8 cellular contexts compared by ENCODE assay signal in genomic region chr16:88633684-88634140, GRCh38. TPM values are rescaled to one million over a fixed set of nuclear protein-coding genes. Genes with fewer than 3 reads are reported as not detected.
A peak's percentile ranks its signal among the peaks of the same experiment; 100 is the strongest.
DNase-seq lines count a peak whose midpoint lies in the region; ATAC-seq and TF ChIP-seq lines count a peak whose summit lies in the region.

No MANE protein-coding gene starts in this region.

- H3K4me1 ChIP-seq in endodermal cell (ENCODE audit: control insufficient read depth, insufficient read depth, low read length) (no peaks in the 10 kb centered on the region), neural progenitor cell (peaks cover 4% of the 10 kb centered on the region)

- WGBS in endodermal cell (ENCODE audit: insufficient coverage in 1 of 2, insufficient read length in 1 of 2), 2 experiments: 55 to 64% methylated on average over 12 to 23 of the region's 23 CpGs

- no peaks in the 10 kb centered on the region for H3K9me3 ChIP-seq in endodermal cell (ENCODE audit: control insufficient read depth, low read length)
- no peaks in the 10 kb centered on the region for H3K9me3 ChIP-seq in neural progenitor cell (ENCODE audit: low read depth)

- H3K4me2 ChIP-seq in neural progenitor cell: peak overlapping the region; percentile 95

- peak; percentile 40 to 48 for DNase-seq in AML-193 (lab: John Stamatoyannopoulos, UW)
- DNase-seq in activated CD4-positive, alpha-beta T cell treated with anti-CD3 and anti-CD28 coated beads for 48 hours: peak; percentile 54
- DNase-seq in endodermal cell: peak; percentile 90
- DNase-seq in neural progenitor cell (ENCODE audit: low spot score): peak; percentile 69
- DNase-seq in COR-L47 (lab: John Stamatoyannopoulos, UW): no peak
- DNase-seq in SIG-M5 treated with dmso at 0.1 percent for 504 hours (lab: John Stamatoyannopoulos, UW; ENCODE audit: unreplicated experiment): no peak

- H3K27ac Mint-ChIP-seq in endodermal cell (no peak overlapping the region), neural progenitor cell (no peak overlapping the region)

- peaks cover 29% of the 10 kb centered on the region for H3F3A ChIP-seq in neural progenitor cell (ENCODE audit: low read depth)

- H3K4me3 ChIP-seq in endodermal cell (ENCODE audit: low read length) (no peak overlapping the region), neural progenitor cell (peak overlapping the region; percentile 62)

- no peaks in the 10 kb centered on the region for H3K79me2 ChIP-seq in neural progenitor cell (ENCODE audit: low read depth)

- no peak overlapping the region for H2AFZ ChIP-seq in neural progenitor cell (replicated peaks)

- H4K20me1 ChIP-seq in neural progenitor cell (ENCODE audit: low read depth): peaks cover 30% of the 10 kb centered on the region

- ATAC-seq in GM18907 (IDR thresholded peaks at IDR 0.05; ENCODE audit: unreplicated experiment): peak; percentile 32
- ATAC-seq in HG03342 (IDR thresholded peaks at IDR 0.05; ENCODE audit: unreplicated experiment): peak; percentile 14

- no peak overlapping the region for H3K9ac ChIP-seq in endodermal cell (ENCODE audit: extremely low read depth, low read length, poor library complexity, severe bottlenecking)
- no peak overlapping the region for H3K9ac ChIP-seq in neural progenitor cell

- H3K36me3 Mint-ChIP-seq in endodermal cell (ENCODE audit: low read depth): peaks cover 21% of the 10 kb centered on the region
- H3K36me3 Mint-ChIP-seq in neural progenitor cell: peaks cover 4% of the 10 kb centered on the region

- TF ChIP-seq CTCF in endodermal cell (conservative IDR thresholded peaks at IDR 0.05): peak; percentile 74
- peak; percentile 52 for TF ChIP-seq CTCF in neural progenitor cell (IDR thresholded peaks at IDR 0.05)

- H3K4me1 Mint-ChIP-seq in endodermal cell (no peaks in the 10 kb centered on the region), neural progenitor cell (peaks cover 4% of the 10 kb centered on the region)

- H3K4me3 Mint-ChIP-seq in endodermal cell (peak overlapping the region; percentile 50), neural progenitor cell (no peak overlapping the region)

- H3K27me3 Mint-ChIP-seq in endodermal cell (ENCODE audit: insufficient read depth) (peaks cover 20% of the 10 kb centered on the region), neural progenitor cell (ENCODE audit: insufficient read depth, low read depth) (peaks cover 9% of the 10 kb centered on the region)

- H3K27ac ChIP-seq in endodermal cell (ENCODE audit: low read depth, low read length) (no peak overlapping the region), neural progenitor cell (no peak overlapping the region)

- H3K27me3 ChIP-seq in endodermal cell (ENCODE audit: control insufficient read depth, insufficient read depth, low read length, poor library complexity, severe bottlenecking): peaks cover 14% of the 10 kb centered on the region
- H3K27me3 ChIP-seq in neural progenitor cell: peaks cover 46% of the 10 kb centered on the region

- H3K36me3 ChIP-seq in endodermal cell (ENCODE audit: control insufficient read depth, insufficient read depth, low read length): peaks cover 17% of the 10 kb centered on the region
- no peaks in the 10 kb centered on the region for H3K36me3 ChIP-seq in neural progenitor cell

- no peaks in the 10 kb centered on the region for H3K9me3 Mint-ChIP-seq in endodermal cell
- H3K9me3 Mint-ChIP-seq in neural progenitor cell: no peaks in the 10 kb centered on the region

RNA-seq across cellular contexts. Expression of gene IL17C, which starts 4.7 kb away (rescaled TPM):
- not detected for total RNA-seq in endodermal cell
- not detected for polyA plus RNA-seq in endodermal cell (2013, experiment 1 of 2)
- polyA plus RNA-seq in endodermal cell (2013, experiment 2 of 2): not detected
- not detected in 2 replicates for total RNA-seq in neural progenitor cell (ENCODE audit: low replicate concordance)

RNA-seq across cellular contexts. Expression of gene CYBA, which starts 17.1 kb away (rescaled TPM):
- 100 to 1,000 TPM; 188 to 220 TPM for total RNA-seq in endodermal cell
- 63.0 TPM for polyA plus RNA-seq in endodermal cell (2013, experiment 1 of 2)
- polyA plus RNA-seq in endodermal cell (2013, experiment 2 of 2): 54.6 TPM
- 29.9 and 101 TPM in 2 replicates for total RNA-seq in neural progenitor cell (ENCODE audit: low replicate concordance)

RNA-seq across cellular contexts. Expression of gene MVD, which starts 29.2 kb away (rescaled TPM):
- total RNA-seq in endodermal cell (10 to 100 TPM; 79.8 to 81.4 TPM), neural progenitor cell (ENCODE audit: low replicate concordance) (12.7 and 53.7 TPM in 2 replicates)
- polyA plus RNA-seq in endodermal cell (2013, experiment 1 of 2): 111 TPM
- 106 TPM for polyA plus RNA-seq in endodermal cell (2013, experiment 2 of 2)

RNA-seq across cellular contexts. Expression of gene SNAI3, which starts 52.6 kb away (rescaled TPM):
- total RNA-seq in endodermal cell (1 to 10 TPM in 1 of 2 donors, under 1 TPM in 1; 0.77 to 2.1 TPM), neural progenitor cell (ENCODE audit: low replicate concordance) (0.71 TPM in 1 of 2 replicates, not detected in the other)
- polyA plus RNA-seq in endodermal cell (2013, experiment 1 of 2): 0.75 TPM
- polyA plus RNA-seq in endodermal cell (2013, experiment 2 of 2): 0.46 TPM

Comparison
In these comparisons a context has a peak if more than half of its experiments do, and no peak if none do; other contexts are left out.
1. DNase-seq: peak in AML-193 (2 of 2), activated CD4-positive, alpha-beta T cell treated with anti-CD3 and anti-CD28 coated beads for 48 hours (single experiment), endodermal cell (single experiment) and neural progenitor cell (single experiment); none in COR-L47 (single experiment) and SIG-M5 treated with dmso at 0.1 percent for 504 hours (single experiment).